Comparison of ENCODE assay signal across 1 cellular context in genomic region chr6:145789443-145789842, GRCh38.
TF ChIP-seq lines count a peak whose summit lies in the region.

No MANE protein-coding gene starts in this region.

TF ChIP-seq in K562, 482 proteins besides CTCF, POLR2A, EP300 and RAD21 (continued from another document):
- no peak for TF ChIP-seq MBD1 (CRISPR knock-in tag; IDR thresholded peaks at IDR 0.05)
- TF ChIP-seq EWSR1 (IDR thresholded peaks at IDR 0.05; ENCODE audit: borderline replicate concordance, low read depth, partially characterized antibody): no peak
- TF ChIP-seq CBFA2T3 (IDR thresholded peaks at IDR 0.05): peak; percentile 24; the same call in 1 of the 2 replicates
- TF ChIP-seq NFIC (IDR thresholded peaks at IDR 0.05): 0 out of 2 replicates have a peak, but pooled peaks have one; percentile 31
